Comparison of ENCODE assay signal across 8 cellular contexts in genomic region chr2:159807183-159808037, GRCh38. TPM values are rescaled to one million over a fixed set of nuclear protein-coding genes. Genes with fewer than 3 reads are reported as not detected.
DNase-seq lines count a peak whose midpoint lies in the region; ATAC-seq, FAIRE-seq and TF ChIP-seq lines count a peak whose summit lies in the region.

No MANE protein-coding gene starts in this region.

- H3K4me3 Mint-ChIP-seq in naive thymus-derived CD4-positive, alpha-beta T cell, result no peak overlapping the region

- H3K4me1 ChIP-seq in naive thymus-derived CD4-positive, alpha-beta T cell (ENCODE audit: control insufficient read depth in 2 of 2, insufficient read depth in 2 of 2, low read length in 2 of 2), result no peaks in the 10 kb centered on the region

- peaks cover 0 to 60% (median 44%) of the 10 kb centered on the region in 5 donors for H3K36me3 Mint-ChIP-seq in naive thymus-derived CD4-positive, alpha-beta T cell

- no peaks in the 10 kb centered on the region for H3K9me3 Mint-ChIP-seq in naive thymus-derived CD4-positive, alpha-beta T cell

- H3K27me3 ChIP-seq in HL-60 (ENCODE audit: insufficient read depth, poor library complexity, severe bottlenecking), result no peaks in the 10 kb centered on the region
- H3K27me3 ChIP-seq in naive thymus-derived CD4-positive, alpha-beta T cell (ENCODE audit: control insufficient read depth in 2 of 2, insufficient read depth in 2 of 2, low read length in 2 of 2), result no peaks in the 10 kb centered on the region

- ATAC-seq in naive thymus-derived CD4-positive, alpha-beta T cell, result peak; percentile 55

- H3K27ac Mint-ChIP-seq in naive thymus-derived CD4-positive, alpha-beta T cell, result no peak overlapping the region

- POLR2A ChIA-PET in naive thymus-derived CD4-positive, alpha-beta T cell (lab: Charles Lee), result no interaction called here

- DNase-seq in NCI-H2081 (lab: John Stamatoyannopoulos, UW) (peak; percentile 33 to 66), NCI-H2081 treated with DMSO at 0.1 percent for 48 hours (lab: John Stamatoyannopoulos, UW) (no peak), HL-60 (ENCODE audit: low read depth in 1 of 2, low spot score in 1 of 2) (peak in 1 of 2 experiments; percentile 51), RCC 7860 (ENCODE audit: low spot score) (peak; percentile 42), epidermal melanocyte (ENCODE audit: insufficient read length, low spot score) (peak; percentile 68), middle frontal gyrus (ENCODE audit: extremely low spot score, low spot score) (no peak), hippocampal formation (lab: John Stamatoyannopoulos, UW) (no peak)
- no peak for DNase-seq in naive thymus-derived CD4-positive, alpha-beta T cell

- no peak overlapping the region for H3K27ac ChIP-seq in HL-60 (replicated peaks)
- H3K27ac ChIP-seq in naive thymus-derived CD4-positive, alpha-beta T cell (ENCODE audit: low read depth, low read length), result no peak overlapping the region

- TF ChIP-seq CTCF in HL-60 (IDR thresholded peaks at IDR 0.05; ENCODE audit: insufficient read depth, low read length), result peak; percentile 44

- CTCF ChIA-PET in naive thymus-derived CD4-positive, alpha-beta T cell (lab: Charles Lee), result interaction anchor here (0.7 to 0.8 kb wide), 2 partner anchors 90 to 1942 kb away, joined by 3 to 4 read pairs; no protein-coding TSS in a partner anchor

- H3K9me3 ChIP-seq in naive thymus-derived CD4-positive, alpha-beta T cell (ENCODE audit: control insufficient read depth in 2 of 3, low read length in 3 of 3), result no peaks in the 10 kb centered on the region

- H3K4me3 ChIP-seq in HL-60 (replicated peaks; ENCODE audit: insufficient read depth, low read length), result no peak overlapping the region
- H3K4me3 ChIP-seq in naive thymus-derived CD4-positive, alpha-beta T cell (ENCODE audit: low read length), result no peak overlapping the region

- peak; percentile 78 for FAIRE-seq in RCC 7860 (lab: Jason Lieb, UNC)

- H3K27me3 Mint-ChIP-seq in naive thymus-derived CD4-positive, alpha-beta T cell, result no peaks in the 10 kb centered on the region

- intact Hi-C loops in naive thymus-derived CD4-positive, alpha-beta T cell (cut with micrococcal nuclease), result loop anchor here (1.0 to 10.0 kb wide), 5 partner anchors 290 to 906 kb away; partner anchors contain the start of gene WDSUB1 (in 1 of the 2)

- peaks cover 0 to 4% (median 0%) of the 10 kb centered on the region in 7 donors for H3K4me1 Mint-ChIP-seq in naive thymus-derived CD4-positive, alpha-beta T cell

- H3K36me3 ChIP-seq in naive thymus-derived CD4-positive, alpha-beta T cell (ENCODE audit: control insufficient read depth in 2 of 3, insufficient read depth in 3 of 3, low read length in 3 of 3), result peaks cover 5 to 26% (median 10%) of the 10 kb centered on the region in 3 experiments

RNA-seq across cellular contexts. Expression of gene CD302, which starts 9.4 kb away (rescaled TPM):
- 10 to 100 TPM in 1 of 5 experiments, 1 to 10 TPM in 3, under 1 TPM in 1; 0.63 to 30.5 (median 1.3) TPM for total RNA-seq in naive thymus-derived CD4-positive, alpha-beta T cell
- under 1 TPM; 0.35 to 0.47 TPM for polyA plus RNA-seq in naive thymus-derived CD4-positive, alpha-beta T cell

Comparison
In these comparisons a context has a peak if more than half of its experiments do, and no peak if none do; other contexts are left out.
1. DNase-seq: peak in NCI-H2081 (2 of 2), RCC 7860 (single experiment) and epidermal melanocyte (single experiment); none in NCI-H2081 treated with DMSO at 0.1 percent for 48 hours (single experiment), naive thymus-derived CD4-positive, alpha-beta T cell (0 of 9), middle frontal gyrus (single experiment) and hippocampal formation (0 of 2).